Comparison of ENCODE assay signal across 24 cellular contexts in genomic region chr7:157208758-157209413, GRCh38.
DNase-seq lines count a peak whose midpoint lies in the region; ATAC-seq, FAIRE-seq and TF ChIP-seq lines count a peak whose summit lies in the region.
"Had no signal": no experiment of that assay in that cellular context is flagged by ENCODE, and none has a peak within 500 bp of the region (broad histone marks: within the 10 kb centered on the region; RNA-seq: fewer than 3 reads in every experiment).

No MANE protein-coding gene starts in this region.

- H3K79me2 ChIP-seq in GM23338 (replicated peaks; ENCODE audit: insufficient read depth), result no peaks in the 10 kb centered on the region; the same call in 1 of the 2 replicates

- H3K4me3 ChIP-seq in GM23338 (no peak overlapping the region), astrocyte of the cerebellum (ENCODE audit: low read depth, low read length) (no peak overlapping the region), pancreas (no peak overlapping the region)
- H3K4me3 ChIP-seq: K562, PC-9, SJCRH30 had no signal

- H3K36me3 Mint-ChIP-seq in GM23338 (ENCODE audit: low read depth), result peaks cover 31% of the 10 kb centered on the region

- H3K4me1 Mint-ChIP-seq in GM23338, result peaks cover 6% of the 10 kb centered on the region
- H3K4me1 Mint-ChIP-seq: B cell, H9 had no signal

- H4K20me1 ChIP-seq in GM23338 (replicated peaks; ENCODE audit: insufficient read depth), result peaks cover 2% of the 10 kb centered on the region; the same call in 1 of the 2 replicates

- peak; percentile 6 for DNase-seq in NCI-H1092 treated with DMSO at 0.1 percent for 48 hours (lab: John Stamatoyannopoulos, UW)
- no peak for DNase-seq in NCI-H1092 (lab: John Stamatoyannopoulos, UW)
- DNase-seq in GM23338 (ENCODE audit: low spot score), result no peak
- DNase-seq in astrocyte of the cerebellum (ENCODE audit: low read depth), result peak; percentile 2
- no peak for DNase-seq in pancreas
- no peak for DNase-seq in foreskin melanocyte
- no peak for DNase-seq in GOT3 (lab: John Stamatoyannopoulos, UW)
- DNase-seq: Caco-2; CD8-positive, alpha-beta T cell; H9; MV-4-11; NCI-H1694 treated with DMSO at 0.1 percent for 48 hours; NCI-H2081; NCI-H446 treated with DMSO at 0.1 percent for 48 hours; NCI-H526 treated with DMSO at 0.1 percent for 48 hours; PC-9; SJCRH30 had no signal

- intact Hi-C loops in pancreas (cut with DNase I), result no loop called here

- H3K9me3 ChIP-seq in pancreas, result no peaks in the 10 kb centered on the region
- H3K9me3 ChIP-seq: Caco-2, SJCRH30 had no signal

- FAIRE-seq in pancreas (lab: Jason Lieb, UNC), result no peak
- FAIRE-seq: GM19239, HepG2, K562 had no signal

- H3K9me3 Mint-ChIP-seq in GM23338, result no peaks in the 10 kb centered on the region
- H3K9me3 Mint-ChIP-seq: CD8-positive, alpha-beta T cell; H9 had no signal

- TF ChIP-seq CTCF in GM23338 (conservative IDR thresholded peaks at IDR 0.05; ENCODE audit: low read depth in 2 of 2) (no peak), astrocyte of the cerebellum (IDR thresholded peaks at IDR 0.05; ENCODE audit: low read depth, low read length, missing control alignments) (no peak), pancreas (IDR thresholded peaks at IDR 0.05) (no peak)

- H3K27ac ChIP-seq in GM23338 (ENCODE audit: low read depth) (no peak overlapping the region), pancreas (no peak overlapping the region)
- H3K27ac ChIP-seq: 22Rv1, C4-2B, PC-9, SJCRH30 had no signal

- H2AFZ ChIP-seq in GM23338, result no peak overlapping the region
- H2AFZ ChIP-seq: PC-9 had no signal

- 0 out of 2 replicates have a peak overlapping the region, but pooled peaks have one; percentile 16 for H3K27ac Mint-ChIP-seq in GM23338
- H3K27ac Mint-ChIP-seq: B cell; CD8-positive, alpha-beta T cell; H9 had no signal

- H3K36me3 ChIP-seq in GM23338 (ENCODE audit: insufficient read depth), result peaks cover 21% of the 10 kb centered on the region
- peaks cover 0 to 9% (median under 1%) of the 10 kb centered on the region in 3 donors for H3K36me3 ChIP-seq in pancreas

- H3F3A ChIP-seq in GM23338 (replicated peaks; ENCODE audit: low read depth), result no peaks in the 10 kb centered on the region; the same call in 1 of the 2 replicates

- 89 to 90% methylated on average over 8 of the region's 8 CpGs for WGBS in pancreas, 2 donors

- ATAC-seq in GM23338 (no peak), pancreas (peak in 3 of 4 donors; percentile 24 to 78 (median 70))
- ATAC-seq: CD8-positive, alpha-beta T cell; HepG2; K562; Right ventricle myocardium inferior had no signal

- H3K9me2 ChIP-seq in GM23338 (ENCODE audit: insufficient read depth), result no peaks in the 10 kb centered on the region

- H3K27me3 Mint-ChIP-seq in GM23338 (ENCODE audit: insufficient read depth, low read depth, poor library complexity), result no peaks in the 10 kb centered on the region
- H3K27me3 Mint-ChIP-seq: B cell had no signal

- no peaks in the 10 kb centered on the region for H3K4me1 ChIP-seq in GM23338 (ENCODE audit: insufficient read depth)
- H3K4me1 ChIP-seq in pancreas, result no peaks in the 10 kb centered on the region
- H3K4me1 ChIP-seq: Caco-2 had no signal

- in situ Hi-C loops in astrocyte of the cerebellum (cut with HindIII; ENCODE audit: low sequenced_read_pairs), result no loop called here

- H3K27me3 ChIP-seq in GM23338 (ENCODE audit: insufficient read depth), result no peaks in the 10 kb centered on the region
- no peaks in the 10 kb centered on the region for H3K27me3 ChIP-seq in pancreas
- H3K27me3 ChIP-seq: SJCRH30 had no signal

- no peak overlapping the region for H3K4me2 ChIP-seq in GM23338
- H3K4me2 ChIP-seq: PC-9 had no signal

- H3K4me3 Mint-ChIP-seq in GM23338, result no peak overlapping the region
- H3K4me3 Mint-ChIP-seq: B cell; CD8-positive, alpha-beta T cell; H9 had no signal

TF ChIP-seq in GM23338, 12 proteins besides CTCF, POLR2A, EP300 and RAD21 (continues in another document):
- TF ChIP-seq NANOG (IDR thresholded peaks at IDR 0.05; ENCODE audit: borderline replicate concordance), result no peak
- no peak for TF ChIP-seq JUNB (IDR thresholded peaks at IDR 0.05; ENCODE audit: unreplicated experiment)
- no peak for TF ChIP-seq STAT1 (IDR thresholded peaks at IDR 0.05; ENCODE audit: unreplicated experiment)
- no peak for TF ChIP-seq EZH2 (IDR thresholded peaks at IDR 0.05; ENCODE audit: low read depth, unreplicated experiment)
- TF ChIP-seq CREB1 (CRISPR knock-in tag; IDR thresholded peaks at IDR 0.05; ENCODE audit: low read depth), result no peak
- TF ChIP-seq ZNF114 (CRISPR knock-in tag; IDR thresholded peaks at IDR 0.05), result no peak
- TF ChIP-seq POLR2AphosphoS5 (IDR thresholded peaks at IDR 0.05; ENCODE audit: low read depth), result no peak
- TF ChIP-seq ZNF462 (CRISPR knock-in tag; IDR thresholded peaks at IDR 0.05), result no peak
- no peak for TF ChIP-seq EZH2phosphoT487 (IDR thresholded peaks at IDR 0.05; ENCODE audit: unreplicated experiment)
- TF ChIP-seq ZNF331 (CRISPR knock-in tag; IDR thresholded peaks at IDR 0.05; ENCODE audit: low read depth), result no peak

Comparison
In these comparisons a context has a peak if more than half of its experiments do, and no peak if none do; other contexts are left out.
1. DNase-seq: peak in NCI-H1092 treated with DMSO at 0.1 percent for 48 hours (single experiment) and astrocyte of the cerebellum (single experiment); none in NCI-H1092 (single experiment), GM23338 (single experiment), pancreas (0 of 6), foreskin melanocyte (single experiment) and GOT3 (single experiment).